20 cellular contexts compared by ENCODE assay signal in the genomic region with DNA sequence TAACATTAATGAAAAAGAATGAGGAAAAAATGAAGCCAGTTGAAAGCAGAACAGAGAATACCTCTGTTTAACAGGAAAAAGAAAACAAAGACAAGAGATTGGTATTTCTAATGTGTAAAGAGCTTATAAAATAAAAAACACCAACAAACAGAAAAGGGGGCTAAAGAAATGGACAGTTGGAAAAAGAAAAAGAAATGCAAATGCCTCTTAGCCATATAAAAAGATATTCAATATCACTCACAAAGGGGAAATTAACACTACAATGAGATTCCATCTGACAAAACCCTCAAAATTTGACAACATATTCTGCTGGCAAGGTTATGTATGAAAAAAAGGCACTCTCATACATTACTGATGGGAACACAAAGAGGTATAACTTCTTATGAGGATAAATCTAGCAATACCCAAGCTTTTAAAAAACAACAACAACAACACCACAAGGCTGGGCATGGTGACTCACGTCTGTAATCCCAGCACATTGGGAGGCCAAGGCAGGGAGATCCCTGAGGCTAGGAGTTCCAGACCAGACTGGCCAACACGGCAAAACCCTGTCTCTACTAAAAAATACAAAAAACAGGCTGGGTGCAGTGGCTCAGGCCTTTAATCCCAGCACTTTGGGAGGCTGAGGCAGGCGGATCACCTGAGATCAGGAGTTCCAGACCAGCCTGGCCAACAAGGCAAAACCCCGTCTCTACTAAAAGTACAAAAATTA.
"Had no signal": no experiment of that assay in that cellular context is flagged by ENCODE, and none has a peak within 500 bp of the region (broad histone marks: within the 10 kb centered on the region; RNA-seq: fewer than 3 reads in every experiment).

No MANE protein-coding gene starts in this region.

- H3K27ac Mint-ChIP-seq: activated CD4-positive, alpha-beta memory T cell treated with anti-CD3 and anti-CD28 coated beads, Interleukin-2, amount 10 ng/mL, durations not matched to agents 7 days and 5 days; activated CD8-positive, alpha-beta memory T cell treated with anti-CD3 and anti-CD28 coated beads, Interleukin-2, amount 10 ng/mL, durations not matched to agents 7 days and 5 days; activated T-helper 17 cell treated with anti-CD3 and anti-CD28 coated beads, Interleukin-2, amount 50 U/mL, for 72 hours; memory B cell; stimulated activated memory B cell treated with anti-CD40 and anti-IgM and Interleukin-4, amounts not matched to agents 10 μg/mL and 1 μg/mL and 100 μg/mL, for 72 hours had no signal

- H3K9me3 ChIP-seq: colonic mucosa, pancreas, thoracic aorta, upper lobe of right lung had no signal

- DNase-seq: activated CD4-positive, alpha-beta memory T cell treated with anti-CD3 and anti-CD28 coated beads, Interleukin-2, amount 10 ng/mL, durations not matched to agents 7 days and 5 days; activated CD4-positive, alpha-beta T cell treated with anti-CD3 and anti-CD28 coated beads for 48 hours; activated CD4-positive, CD25-positive, alpha-beta regulatory T cell; activated CD8-positive, alpha-beta memory T cell treated with anti-CD3 and anti-CD28 coated beads, Interleukin-2, amount 10 ng/mL, durations not matched to agents 7 days and 5 days; activated naive CD4-positive, alpha-beta T cell; anterior cingulate cortex; central memory CD4-positive, alpha-beta T cell; colonic mucosa; naive thymus-derived CD4-positive, alpha-beta T cell; pancreas; stimulated activated CD4-positive, alpha-beta T cell treated with anti-CD3 and anti-CD28 coated beads, Interleukin-4, amount 100 ng/mL, for 24 hours; T-helper 1 cell; T-helper 9 cell; upper lobe of right lung had no signal

- H3K27me3 ChIP-seq: colonic mucosa, pancreas, upper lobe of right lung had no signal

- H3K27ac ChIP-seq: colonic mucosa, pancreas, thoracic aorta, upper lobe of right lung had no signal

- H3K4me3 Mint-ChIP-seq: activated CD4-positive, alpha-beta memory T cell treated with anti-CD3 and anti-CD28 coated beads, Interleukin-2, amount 10 ng/mL, durations not matched to agents 7 days and 5 days; activated CD8-positive, alpha-beta memory T cell treated with anti-CD3 and anti-CD28 coated beads, Interleukin-2, amount 10 ng/mL, durations not matched to agents 7 days and 5 days; activated T-helper 17 cell treated with anti-CD3 and anti-CD28 coated beads, Interleukin-2, amount 50 U/mL, for 72 hours; brain; memory B cell; stimulated activated memory B cell treated with anti-CD40 and anti-IgM and Interleukin-4, amounts not matched to agents 10 μg/mL and 1 μg/mL and 100 μg/mL, for 72 hours had no signal

- H3K27me3 Mint-ChIP-seq: activated CD4-positive, alpha-beta memory T cell treated with anti-CD3 and anti-CD28 coated beads, Interleukin-2, amount 10 ng/mL, durations not matched to agents 7 days and 5 days; activated CD8-positive, alpha-beta memory T cell treated with anti-CD3 and anti-CD28 coated beads, Interleukin-2, amount 10 ng/mL, durations not matched to agents 7 days and 5 days; activated T-helper 17 cell treated with anti-CD3 and anti-CD28 coated beads, Interleukin-2, amount 50 U/mL, for 72 hours; brain; memory B cell; naive thymus-derived CD4-positive, alpha-beta T cell; stimulated activated memory B cell treated with anti-CD40 and anti-IgM and Interleukin-4, amounts not matched to agents 10 μg/mL and 1 μg/mL and 100 μg/mL, for 72 hours had no signal

- ATAC-seq: activated CD8-positive, alpha-beta memory T cell treated with anti-CD3 and anti-CD28 coated beads, Interleukin-2, amount 10 ng/mL, durations not matched to agents 7 days and 5 days; activated T-helper 17 cell treated with anti-CD3 and anti-CD28 coated beads, Interleukin-2, amount 50 U/mL, for 72 hours; naive thymus-derived CD4-positive, alpha-beta T cell; pancreas; sciatic nerve; stimulated activated memory B cell treated with anti-CD40 and anti-IgM and Interleukin-4, amounts not matched to agents 10 μg/mL and 1 μg/mL and 100 μg/mL, for 72 hours; upper lobe of right lung had no signal

- H3K9me3 Mint-ChIP-seq: activated CD4-positive, alpha-beta memory T cell treated with anti-CD3 and anti-CD28 coated beads, Interleukin-2, amount 10 ng/mL, durations not matched to agents 7 days and 5 days; activated T-helper 17 cell treated with anti-CD3 and anti-CD28 coated beads, Interleukin-2, amount 50 U/mL, for 72 hours; memory B cell had no signal

- H3K4me1 ChIP-seq: colonic mucosa had no signal
